ENCODE assay signal across 11 cellular contexts in genomic region chr1:154095456-154095855, GRCh38. TPM values are rescaled to one million over a fixed set of nuclear protein-coding genes. Genes with fewer than 3 reads are reported as not detected.
"Had no signal": no experiment of that assay in that cellular context is flagged by ENCODE, and none has a peak within 500 bp of the region (broad histone marks: within the 10 kb centered on the region; RNA-seq: fewer than 3 reads in every experiment).

No MANE protein-coding gene starts in this region.

- H2AFZ ChIP-seq: GM23248, GM23338 had no signal

- H3K9ac ChIP-seq: GM23248 had no signal

- H3K4me1 Mint-ChIP-seq: GM23338 had no signal

- H3K9me3 ChIP-seq: HAP-1 had no signal

- H3K36me3 ChIP-seq: HAP-1 had no signal

- H3K4me3 Mint-ChIP-seq: GM23338, H9, HFFc6 had no signal

- H3K4me1 ChIP-seq: HAP-1 had no signal

- H3K4me3 ChIP-seq: GM23248, GM23338, HAP-1 had no signal

- H3K4me2 ChIP-seq: GM23338 had no signal

- FAIRE-seq: H1, H54 had no signal

- H3K9me3 Mint-ChIP-seq: HFFc6 had no signal

- H3K27ac ChIP-seq: GM23248 had no signal

- DNase-seq: GM23248, GOT3, H7, H9, HCEC 1CT, HFFc6 had no signal

- ATAC-seq: GM23338, HCT116 had no signal

- H3K27ac Mint-ChIP-seq: GM23338, H9, HFFc6 had no signal

RNA-seq across cellular contexts. Expression of gene NUP210L, which starts 59.4 kb away (rescaled TPM):
- total RNA-seq: GM23338, H1, HFFc6 had no signal
- polyA plus RNA-seq: GM23248, H1 had no signal
